Comparison of ENCODE assay signal across 8 cellular contexts in genomic region chr17:18183334-18184142, GRCh38. TPM values are rescaled to one million over a fixed set of nuclear protein-coding genes. Genes with fewer than 3 reads are reported as not detected.
DNase-seq lines count a peak whose midpoint lies in the region; ATAC-seq and TF ChIP-seq lines count a peak whose summit lies in the region.

Gene ALKBH5 (plus strand): TSS chr17:18183828. CDS start chr17:18184244, 416 bp downstream.

- peak within 1 kb of the TSS; percentile 99 for H3K27ac Mint-ChIP-seq in WTC11

- H3K4me1 ChIP-seq in smooth muscle cell (ENCODE audit: low read depth) = peaks cover 53% of the 10 kb centered on the region

- no peaks in the 10 kb centered on the region for H3K36me3 ChIP-seq in smooth muscle cell (ENCODE audit: low read depth)

- CTCF ChIA-PET in WTC11 (lab: Charles Lee) = interaction anchor here (0.5 to 4.3 kb wide), 15 partner anchors 8 to 215 kb away, joined by 3 to 44 read pairs (median 6); no protein-coding TSS in a partner anchor

- H2AFZ ChIP-seq in smooth muscle cell (ENCODE audit: low read depth) = peak within 1 kb of the TSS; percentile 79

- no peaks in the 10 kb centered on the region for H3K27me3 Mint-ChIP-seq in WTC11 (ENCODE audit: low read depth)

- peaks cover 45% of the 10 kb centered on the region for H3K4me1 Mint-ChIP-seq in WTC11

- H3K27me3 ChIP-seq in smooth muscle cell (ENCODE audit: low read depth) = no peaks in the 10 kb centered on the region

- H3K9ac ChIP-seq in smooth muscle cell (ENCODE audit: low read depth) = peak within 1 kb of the TSS; percentile 99

- peaks cover 32% of the 10 kb centered on the region for H3F3A ChIP-seq in smooth muscle cell (ENCODE audit: low read depth)

- WGBS in smooth muscle cell (ENCODE audit: low lambda C conversion rate) = under 1% methylated on average over 82 of the region's 98 CpGs

- POLR2A ChIA-PET in WTC11 (lab: Charles Lee) = interaction anchor here (0.6 to 2.9 kb wide), 7 partner anchors 25 to 77 kb away, joined by 3 to 17 read pairs (median 4); partner anchors contain the start of gene MIEF2

- H3K4me3 ChIP-seq in cardiac fibroblast (replicated peaks in 1 of 2; ENCODE audit: low read depth in 2 of 2, low read length in 2 of 2) (peak within 1 kb of the TSS; percentile 70 to 80), smooth muscle cell (peak within 1 kb of the TSS; percentile 79)

- peak within 1 kb of the TSS; percentile 92 for H3K4me2 ChIP-seq in smooth muscle cell

- no peaks in the 10 kb centered on the region for H3K9me3 ChIP-seq in smooth muscle cell (replicated peaks; ENCODE audit: low read depth)

- no peaks in the 10 kb centered on the region for H3K9me3 Mint-ChIP-seq in WTC11

- peaks cover 27% of the 10 kb centered on the region for H3K36me3 Mint-ChIP-seq in WTC11

- in situ Hi-C loops in GM18951 (cut with MboI; ENCODE audit: low sequenced_read_pairs, unreplicated experiment) = no loop called here

- H3K4me3 Mint-ChIP-seq in WTC11 = peak within 1 kb of the TSS; percentile 93

- ATAC-seq in HG03196 (IDR thresholded peaks at IDR 0.05; ENCODE audit: unreplicated experiment) = peak; percentile 79
- peak; percentile 91 for ATAC-seq in WTC11

- H3K27ac ChIP-seq in smooth muscle cell (ENCODE audit: low read depth) = peak within 1 kb of the TSS; percentile 97

- TF ChIP-seq POLR2A in GM18951 (IDR thresholded peaks at IDR 0.05; ENCODE audit: extremely low read depth, insufficient read depth, insufficient read length) = peak; percentile 70

- TF ChIP-seq CTCF in AG09319 (IDR thresholded peaks at IDR 0.05; ENCODE audit: low read depth, low read length) (peak; percentile 32), WTC11 (IDR thresholded peaks at IDR 0.05) (peak; percentile 18; the same call in 1 of the 2 replicates), cardiac fibroblast (IDR thresholded peaks at IDR 0.05; ENCODE audit: low read depth, low read length) (peak; percentile 30), smooth muscle cell (IDR thresholded peaks at IDR 0.05; ENCODE audit: borderline replicate concordance, insufficient read depth, poor library complexity, severe bottlenecking) (peak; percentile 36)

- peaks cover 44% of the 10 kb centered on the region for H4K20me1 ChIP-seq in smooth muscle cell (ENCODE audit: low read depth)

- DNase-seq in AG09319 (ENCODE audit: extremely low read depth, low read depth) (peak; percentile 99), NCI-H226 (peak; percentile 99), WTC11 (ENCODE audit: low spot score) (peak; percentile 95), cardiac fibroblast (ENCODE audit: low read depth in 2 of 2) (peak; percentile 100), iPS-NIHi7 (ENCODE audit: extremely low spot score) (peak; percentile 99), smooth muscle cell (lab: John Stamatoyannopoulos, UW; ENCODE audit: unreplicated experiment) (peak; percentile 99)

- peaks cover 48% of the 10 kb centered on the region for H3K79me2 ChIP-seq in smooth muscle cell (ENCODE audit: low read depth)

TF ChIP-seq in WTC11, 78 proteins besides CTCF, POLR2A, EP300 and RAD21 (continues in another document):
- TF ChIP-seq ELF4 (CRISPR knock-in tag; IDR thresholded peaks at IDR 0.05; ENCODE audit: low read depth) (0 out of 2 replicates have a peak, but pooled peaks have one; percentile 21), GABPB1 (CRISPR knock-in tag; IDR thresholded peaks at IDR 0.05) (peak; percentile 71), CBFB (CRISPR knock-in tag; IDR thresholded peaks at IDR 0.05; ENCODE audit: low read depth) (0 out of 2 replicates have a peak, but pooled peaks have one; percentile 62), TP53 (CRISPR knock-in tag; IDR thresholded peaks at IDR 0.05) (0 out of 2 replicates have a peak, but pooled peaks have one; percentile 81), TEAD4 (CRISPR knock-in tag; IDR thresholded peaks at IDR 0.05) (no peak), NFYB (CRISPR knock-in tag; conservative IDR thresholded peaks at IDR 0.05; ENCODE audit: low read depth) (peak; percentile 83), NR3C1 (CRISPR knock-in tag; conservative IDR thresholded peaks at IDR 0.05; ENCODE audit: low read depth) (0 out of 2 replicates have a peak, but pooled peaks have one; percentile 71), KAT7 (CRISPR knock-in tag; IDR thresholded peaks at IDR 0.05; ENCODE audit: borderline replicate concordance) (0 out of 2 replicates have a peak, but pooled peaks have one; percentile 61), PRDM15 (CRISPR knock-in tag; IDR thresholded peaks at IDR 0.05) (peak; percentile 89), TEAD1 (CRISPR knock-in tag; IDR thresholded peaks at IDR 0.05) (peak; percentile 69; the same call in 1 of the 2 replicates), FOXP1 (CRISPR knock-in tag; IDR thresholded peaks at IDR 0.05; ENCODE audit: borderline replicate concordance) (no peak), ZNF281 (CRISPR knock-in tag; IDR thresholded peaks at IDR 0.05) (peak; percentile 97), ZNF232 (CRISPR knock-in tag; IDR thresholded peaks at IDR 0.05) (peak; percentile 73; the same call in 1 of the 2 replicates), TCF7 (CRISPR knock-in tag; IDR thresholded peaks at IDR 0.05; ENCODE audit: low read depth) (no peak), ATF6 (CRISPR knock-in tag; IDR thresholded peaks at IDR 0.05) (no peak), USF1 (CRISPR knock-in tag; IDR thresholded peaks at IDR 0.05) (0 out of 2 replicates have a peak, but pooled peaks have one; percentile 39), SP1 (CRISPR knock-in tag; conservative IDR thresholded peaks at IDR 0.05) (peak; percentile 63)

RNA-seq across cellular contexts. Expression of gene ALKBH5, which starts in this region (rescaled TPM):
- total RNA-seq in WTC11 (2021) = 105 to 115 TPM (median 111 TPM) in 3 replicates
- total RNA-seq in smooth muscle cell = 93.1 and 97.9 TPM in 2 replicates
- polyA plus RNA-seq in smooth muscle cell = 114 and 119 TPM in 2 replicates

Comparison
In these comparisons a context has a peak if more than half of its experiments do, and no peak if none do; other contexts are left out.
1. Peak in every context shown above with its lines: DNase-seq, ATAC-seq, H3K4me3 ChIP-seq and H3K27ac ChIP-seq.